ENCODE assay signal across 8 cellular contexts in the genomic region with DNA sequence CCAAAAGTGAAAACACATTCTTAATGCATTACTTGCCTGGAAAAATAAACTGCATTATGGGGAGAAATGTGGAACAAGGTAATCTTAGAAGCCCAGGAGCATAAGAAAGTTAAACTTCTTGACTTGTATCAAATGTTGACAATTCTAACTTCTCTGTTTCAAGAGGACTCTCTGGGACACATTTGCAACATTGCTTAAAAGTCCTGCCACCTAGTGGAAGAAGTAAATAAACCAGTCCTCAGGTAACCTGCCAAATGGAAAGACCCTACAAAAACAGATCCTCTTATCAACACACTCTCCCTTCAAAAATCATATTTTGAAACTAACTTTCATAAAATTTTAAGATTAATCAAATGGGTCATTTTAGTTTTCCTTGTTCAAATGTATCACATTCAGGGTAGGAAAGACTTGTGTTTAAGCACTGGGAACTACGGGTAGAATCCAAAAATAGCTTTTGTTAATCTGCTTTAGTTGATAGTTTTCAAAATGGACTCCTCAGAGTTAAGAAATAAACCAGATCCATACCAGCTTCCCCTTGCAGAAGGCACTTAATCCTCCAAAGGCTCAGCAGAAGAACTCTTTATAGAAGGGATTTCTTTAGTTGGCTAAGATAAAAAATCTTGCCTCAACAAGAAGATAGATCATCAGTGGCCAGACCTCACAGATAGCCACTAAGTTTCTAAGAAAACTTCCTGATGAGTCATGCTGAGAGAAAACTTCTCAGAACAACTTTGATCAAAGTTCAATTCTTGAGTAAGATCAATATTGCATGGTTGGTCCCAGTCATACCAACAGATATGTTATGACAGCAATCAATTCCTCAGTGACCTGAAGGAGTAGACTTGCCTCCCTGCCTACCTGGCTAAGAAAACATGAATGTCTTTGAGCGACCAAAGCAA.
DNase-seq lines count a peak whose midpoint lies in the region; ATAC-seq, FAIRE-seq and TF ChIP-seq lines count a peak whose summit lies in the region.

No MANE protein-coding gene starts in this region.

- H3K9me3 Mint-ChIP-seq in Caco-2 (ENCODE audit: unreplicated experiment): peaks cover 3% of the 10 kb centered on the region

- POLR2A ChIA-PET in Caco-2 (lab: Charles Lee) (no interaction called here), HepG2 (lab: Yijun Ruan, JAX) (no interaction called here)

- peak; percentile 50 for FAIRE-seq in HepG2 (lab: Jason Lieb, UNC)

- TF ChIP-seq POLR2A in HepG2 (IDR thresholded peaks at IDR 0.05; ENCODE audit: insufficient read depth in 1 of 2, low read depth in 2 of 2, low read length in 2 of 2): no peak

- H3K27ac ChIP-seq in HepG2 (ENCODE audit: extremely low read length, insufficient read depth, low read length): no peak overlapping the region

- BruUV-seq in Caco-2 (replicated peaks; lab: Mats Ljungman, UMichigan) (no TSS peak), HepG2 (replicated peaks; lab: Mats Ljungman, UMichigan) (no TSS peak)

- CTCF ChIA-PET in Caco-2 (lab: Charles Lee) (interaction anchor here (0.5 kb wide), 1 partner anchor 31 kb away, joined by 3 read pairs; no protein-coding TSS in a partner anchor), HepG2 (lab: Yijun Ruan, JAX; ENCODE audit: low intra/inter-chr PET ratio, low total read pairs) (interaction anchor here (1.2 kb wide), 1 partner anchor 613 kb away, joined by 4 read pairs; no protein-coding TSS in a partner anchor)

- H3K36me3 Mint-ChIP-seq in Caco-2 (ENCODE audit: insufficient read depth, unreplicated experiment): no peaks in the 10 kb centered on the region

- H3K27me3 ChIP-seq in Caco-2 (replicated peaks; ENCODE audit: control insufficient read depth, insufficient read depth, low read length): no peaks in the 10 kb centered on the region
- H3K27me3 ChIP-seq in HepG2 (ENCODE audit: control insufficient read depth in 1 of 2, insufficient read depth in 2 of 2, low read length in 2 of 2): no peaks in the 10 kb centered on the region

- H3K4me1 ChIP-seq in Caco-2: peaks cover 10% of the 10 kb centered on the region
- H3K4me1 ChIP-seq in HepG2 (ENCODE audit: insufficient read depth, low read length): no peaks in the 10 kb centered on the region

- TF ChIP-seq CTCF in Caco-2 (IDR thresholded peaks at IDR 0.05; ENCODE audit: insufficient read depth in 1 of 2, low read depth in 1 of 2, low read length in 1 of 2, severe bottlenecking in 1 of 2, unreplicated experiment in 1 of 2): peak; percentile 40 to 53
- TF ChIP-seq CTCF in HepG2 (CRISPR knock-in tag; IDR thresholded peaks at IDR 0.05): peak; percentile 48

- in situ Hi-C loops in HepG2 (cut with HindIII; ENCODE audit: extremely low pct_ligation_motif_present, low pct_unique_long_range_greater_than_20kb): loop anchor here (25.0 kb wide), 1 partner anchor 600 kb away; no protein-coding TSS in a partner anchor

- no peak for TF ChIP-seq RAD21 in HepG2 (CRISPR knock-in tag; IDR thresholded peaks at IDR 0.05)

- H2AFZ ChIP-seq in HepG2 (ENCODE audit: low read length): no peak overlapping the region

- H3K27ac Mint-ChIP-seq in Caco-2 (ENCODE audit: unreplicated experiment): no peak overlapping the region

- H3K4me3 ChIP-seq in Caco-2 (ENCODE audit: low read depth, low read length): no peak overlapping the region
- no peak overlapping the region for H3K4me3 ChIP-seq in Jurkat, Clone E6-1 (ENCODE audit: low read length)
- no peak overlapping the region for H3K4me3 ChIP-seq in HepG2 (replicated peaks in 1 of 3; ENCODE audit: insufficient read depth in 1 of 3, low read depth in 2 of 3, low read length in 3 of 3)

- no peak for TF ChIP-seq EP300 in HepG2 (IDR thresholded peaks at IDR 0.05; ENCODE audit: low read depth in 2 of 2, low read length in 2 of 2)
- no peak for TF ChIP-seq EP300 in HepG2 (CRISPR knock-in tag; IDR thresholded peaks at IDR 0.05; ENCODE audit: borderline replicate concordance)

- H3K9me3 ChIP-seq in Caco-2 (peaks cover 4% of the 10 kb centered on the region; the same call in 1 of the 2 replicates), HepG2 (ENCODE audit: low read length) (no peaks in the 10 kb centered on the region)

- WGBS in HepG2 (ENCODE audit: low lambda C conversion rate): 27% methylated on average over 2 of the region's 2 CpGs

- no peak overlapping the region for H3K4me2 ChIP-seq in HepG2 (ENCODE audit: low read depth, low read length)

- intact Hi-C loops in Caco-2 (cut with micrococcal nuclease; ENCODE audit: unreplicated experiment) (loop anchor here (1.0 kb wide), 2 partner anchors 274 to 613 kb away; no protein-coding TSS in a partner anchor), HepG2 (cut with micrococcal nuclease; ENCODE audit: unreplicated experiment) (loop anchor here (5.0 kb wide), 1 partner anchor 275 kb away; no protein-coding TSS in a partner anchor)

- no peak overlapping the region for H3K4me3 Mint-ChIP-seq in Caco-2 (ENCODE audit: unreplicated experiment)

- no peaks in the 10 kb centered on the region for H3K4me1 Mint-ChIP-seq in Caco-2 (ENCODE audit: low read depth, unreplicated experiment)

- H3K36me3 ChIP-seq in Caco-2 (ENCODE audit: control insufficient read depth, insufficient read depth, low read length) (no peaks in the 10 kb centered on the region), HepG2 (replicated peaks in 1 of 2; ENCODE audit: control insufficient read depth in 1 of 2, insufficient read depth in 2 of 2, low read length in 2 of 2) (no peaks in the 10 kb centered on the region)

- DNase-seq in Caco-2 (peak in 1 of 2 experiments; percentile 15), astrocyte of the hippocampus (ENCODE audit: low read depth, low spot score) (peak; percentile 61), HepG2 (ENCODE audit: low spot score) (peak; percentile 34), T-helper 9 cell (no peak)
- DNase-seq in Jurkat, Clone E6-1 (ENCODE audit: low read depth, low spot score): peak; percentile 66
- no peak for DNase-seq in activated CD4-positive, alpha-beta T cell treated with anti-CD3 and anti-CD28 coated beads, Interleukin-2, amount 50 U/mL, for 48 hours

- no peaks in the 10 kb centered on the region for H3K79me2 ChIP-seq in HepG2 (ENCODE audit: insufficient read depth, low read length)

- no peak overlapping the region for H3K9ac ChIP-seq in HepG2 (ENCODE audit: insufficient read depth, low read depth, low read length)

- H4K20me1 ChIP-seq in HepG2 (ENCODE audit: insufficient read depth, low read length): no peaks in the 10 kb centered on the region

- no peaks in the 10 kb centered on the region for H3K27me3 Mint-ChIP-seq in Caco-2 (ENCODE audit: insufficient read depth, unreplicated experiment)

- ATAC-seq in GM19372 (IDR thresholded peaks at IDR 0.05; ENCODE audit: low read depth, unreplicated experiment) (peak; percentile 67), HepG2 (no peak; the same call in 2 of the 3 replicates), GM21390 (IDR thresholded peaks at IDR 0.05; ENCODE audit: unreplicated experiment) (no peak)

TF ChIP-seq in HepG2, 621 proteins besides CTCF, POLR2A, EP300 and RAD21:
- peak; percentile 34; the same call in 1 of the 2 replicates for TF ChIP-seq SMC3 (IDR thresholded peaks at IDR 0.05; ENCODE audit: low read length)
- TF ChIP-seq, protein P1, sequence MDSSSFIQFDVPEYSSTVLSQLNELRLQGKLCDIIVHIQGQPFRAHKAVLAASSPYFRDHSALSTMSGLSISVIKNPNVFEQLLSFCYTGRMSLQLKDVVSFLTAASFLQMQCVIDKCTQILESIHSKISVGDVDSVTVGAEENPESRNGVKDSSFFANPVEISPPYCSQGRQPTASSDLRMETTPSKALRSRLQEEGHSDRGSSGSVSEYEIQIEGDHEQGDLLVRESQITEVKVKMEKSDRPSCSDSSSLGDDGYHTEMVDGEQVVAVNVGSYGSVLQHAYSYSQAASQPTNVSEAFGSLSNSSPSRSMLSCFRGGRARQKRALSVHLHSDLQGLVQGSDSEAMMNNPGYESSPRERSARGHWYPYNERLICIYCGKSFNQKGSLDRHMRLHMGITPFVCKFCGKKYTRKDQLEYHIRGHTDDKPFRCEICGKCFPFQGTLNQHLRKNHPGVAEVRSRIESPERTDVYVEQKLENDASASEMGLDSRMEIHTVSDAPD (CRISPR knock-in tag; IDR thresholded peaks at IDR 0.05): no peak
- no peak for TF ChIP-seq ZNF382 (CRISPR knock-in tag; IDR thresholded peaks at IDR 0.05; ENCODE audit: borderline replicate concordance)
- TF ChIP-seq ZSCAN25 (CRISPR knock-in tag; IDR thresholded peaks at IDR 0.05): no peak
- TF ChIP-seq STAG1 (CRISPR knock-in tag; IDR thresholded peaks at IDR 0.05): peak; percentile 44
- TF ChIP-seq ZNF577 (CRISPR knock-in tag; IDR thresholded peaks at IDR 0.05; ENCODE audit: borderline replicate concordance, low read depth): no peak

Comparison
In these comparisons a context has a peak if more than half of its experiments do, and no peak if none do; other contexts are left out.
1. DNase-seq: peak in Jurkat, Clone E6-1 (single experiment), astrocyte of the hippocampus (single experiment) and HepG2 (single experiment); none in T-helper 9 cell (single experiment) and activated CD4-positive, alpha-beta T cell treated with anti-CD3 and anti-CD28 coated beads, Interleukin-2, amount 50 U/mL, for 48 hours (0 of 2).